In genomic region chr19:49866933-49867782, GRCh38 we compare ENCODE assay signal across 8 cellular contexts. TPM values are rescaled to one million over a fixed set of nuclear protein-coding genes. Genes with fewer than 3 reads are reported as not detected.
DNase-seq lines count a peak whose midpoint lies in the region; ATAC-seq and TF ChIP-seq lines count a peak whose summit lies in the region.

PNKP (minus strand) TSS chr19:49867576; CDS start chr19:49867204, 372 bp downstream.

- WGBS in adrenal gland, 4 donors, result 0 to 1% (median 1%) methylated on average over 15 to 65 of the region's 65 CpGs
- 0% methylated on average over 65 of the region's 65 CpGs for WGBS in heart right ventricle, 2 donors

- H3K4me1 ChIP-seq in adrenal gland (replicated peaks in 1 of 2) (peaks cover 41 to 66% of the 10 kb centered on the region in 2 donors), heart right ventricle (peaks cover 20 to 54% (median 48%) of the 10 kb centered on the region in 9 donors), upper lobe of right lung (peaks cover 36% of the 10 kb centered on the region)

- peak within 1 kb of the TSS; percentile 97 for H3K27ac Mint-ChIP-seq in progenitor cell of endocrine pancreas

- H3K9me3 Mint-ChIP-seq in progenitor cell of endocrine pancreas (ENCODE audit: low read depth), result no peaks in the 10 kb centered on the region

- ATAC-seq in HG02798 (IDR thresholded peaks at IDR 0.05; ENCODE audit: poor library complexity, unreplicated experiment) (peak; percentile 53), heart right ventricle (peak; percentile 62 to 76 (median 68)), upper lobe of right lung (peak; percentile 78)

- TF ChIP-seq POLR2A in GM10847 (IDR thresholded peaks at IDR 0.05; ENCODE audit: extremely low read depth, insufficient read length) (peak; percentile 88), adrenal gland (IDR thresholded peaks at IDR 0.05) (peak in 1 of 2 donors; percentile 57)

- H3K9me3 ChIP-seq in adrenal gland (replicated peaks in 1 of 3) (no peaks in the 10 kb centered on the region), heart right ventricle (no peaks in the 10 kb centered on the region), upper lobe of right lung (no peaks in the 10 kb centered on the region)

- H3K36me3 ChIP-seq in adrenal gland (replicated peaks in 1 of 2) (peaks cover 0 to 28% of the 10 kb centered on the region in 2 donors), heart right ventricle (peaks cover 0 to 44% (median 7%) of the 10 kb centered on the region in 9 donors), upper lobe of right lung (peaks cover 24% of the 10 kb centered on the region)

- intact Hi-C loops in T-helper 1 cell treated with Interleukin-12 subunit alpha and Interleukin-12 subunit beta and Interleukin-4 antibody, amounts not matched to agents 30 ng/mL and 1 ng/mL, for 36 hours (cut with micrococcal nuclease), result loop anchor here (1.0 to 5.0 kb wide), 7 partner anchors 23 to 1620 kb away; partner anchors contain the start of genes FUZ, KCNC3, RRAS and SNRNP70
- intact Hi-C loops in adrenal gland (cut with DNase I), result no loop called here
- intact Hi-C loops in heart right ventricle (cut with DNase I), result loop anchor here in 5 of 10 donors (5.0 to 10.0 kb wide), 3 partner anchors 50 to 352 kb away; partner anchors contain the start of genes MED25 (in 4 of the 5), FCGRT (in 1 of the 5) and PRMT1 (in 1 of the 5)
- intact Hi-C loops in upper lobe of right lung (cut with DNase I), result no loop called here

- no peak within 1 kb of the TSS for H3K4me3 Mint-ChIP-seq in progenitor cell of endocrine pancreas (ENCODE audit: low read depth)

- H3K4me3 ChIP-seq in adrenal gland, result peak within 1 kb of the TSS; percentile 49 to 89 (median 62)
- peak within 1 kb of the TSS; percentile 58 to 86 (median 72) for H3K4me3 ChIP-seq in heart right ventricle
- peak within 1 kb of the TSS; percentile 90 for H3K4me3 ChIP-seq in upper lobe of right lung

- DNase-seq in NCI-H1694 treated with DMSO at 0.1 percent for 48 hours (lab: John Stamatoyannopoulos, UW) (peak; percentile 90), adrenal gland (peak; percentile 90 to 96 (median 93)), heart right ventricle (peak; percentile 87 to 91), progenitor cell of endocrine pancreas (ENCODE audit: low spot score, unreplicated experiment) (peak; percentile 79), upper lobe of right lung (peak; percentile 96)

- H3K27me3 Mint-ChIP-seq in progenitor cell of endocrine pancreas, result no peaks in the 10 kb centered on the region

- H3K4me1 Mint-ChIP-seq in progenitor cell of endocrine pancreas (ENCODE audit: low read depth), result peaks cover 20% of the 10 kb centered on the region

- H3K27me3 ChIP-seq in adrenal gland (no peaks in the 10 kb centered on the region), heart right ventricle (no peaks in the 10 kb centered on the region), upper lobe of right lung (no peaks in the 10 kb centered on the region)

- peaks cover 15% of the 10 kb centered on the region for H3K36me3 Mint-ChIP-seq in progenitor cell of endocrine pancreas (ENCODE audit: insufficient read depth)

- H3K27ac ChIP-seq in adrenal gland (peak within 1 kb of the TSS; percentile 68 to 95 (median 85)), heart right ventricle (peak within 1 kb of the TSS; percentile 55 to 96 (median 90)), upper lobe of right lung (peak within 1 kb of the TSS; percentile 90)

- TF ChIP-seq CTCF in adrenal gland (IDR thresholded peaks at IDR 0.05), result no peak
- no peak for TF ChIP-seq CTCF in heart right ventricle (IDR thresholded peaks at IDR 0.05)
- no peak for TF ChIP-seq CTCF in progenitor cell of endocrine pancreas (IDR thresholded peaks at IDR 0.05; ENCODE audit: unreplicated experiment)
- TF ChIP-seq CTCF in upper lobe of right lung (IDR thresholded peaks at IDR 0.05), result no peak

RNA-seq across cellular contexts. Expression of gene PNKP, which starts in this region (rescaled TPM):
- 178 and 185 TPM in 2 replicates for total RNA-seq in T-helper 1 cell treated with Interleukin-12 subunit alpha and Interleukin-12 subunit beta and Interleukin-4 antibody, amounts not matched to agents 30 ng/mL and 1 ng/mL, for 36 hours
- total RNA-seq in adrenal gland (100 to 1,000 TPM in 4 of 8 donors, 10 to 100 TPM in 4; 49.3 to 199 (median 100) TPM), heart right ventricle (10 to 100 TPM; 24.0 to 43.9 (median 34.6) TPM), progenitor cell of endocrine pancreas (137 and 144 TPM in 2 replicates), upper lobe of right lung (83.2 TPM)
- polyA plus RNA-seq in adrenal gland (100 to 1,000 TPM in 2 of 3 donors, 10 to 100 TPM in 1; 40.7 to 344 (median 202) TPM), heart right ventricle (10 to 100 TPM; 31.8 to 91.7 TPM)

Comparison
In these comparisons a context has a peak if more than half of its experiments do, and no peak if none do; other contexts are left out.
1. Peak in every context shown above with its lines: DNase-seq, ATAC-seq, H3K4me3 ChIP-seq and H3K27ac ChIP-seq.